ENCODE assay signal across 14 cellular contexts in the genomic region with DNA sequence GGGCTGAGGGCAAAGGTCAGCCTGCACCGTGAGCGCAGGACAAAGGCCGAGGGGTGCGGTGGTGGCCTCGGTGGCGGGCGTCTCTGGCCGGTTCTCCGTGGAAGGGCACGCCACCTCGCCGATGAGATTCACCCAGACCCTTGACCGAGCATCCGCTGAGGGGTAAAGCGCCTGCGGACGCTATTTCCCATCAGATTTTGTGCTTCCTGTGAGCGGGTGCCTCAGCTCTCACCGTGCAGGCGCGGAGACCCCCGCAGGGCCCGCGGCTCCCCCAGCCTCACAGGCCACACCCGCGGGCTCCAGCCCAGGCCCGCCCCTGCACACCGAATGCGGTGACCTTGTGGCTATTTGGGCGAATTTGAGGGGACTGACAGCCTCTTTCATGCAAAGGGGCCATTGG.
DNase-seq lines count a peak whose midpoint lies in the region; ATAC-seq and TF ChIP-seq lines count a peak whose summit lies in the region.
"Had no signal": no experiment of that assay in that cellular context is flagged by ENCODE, and none has a peak within 500 bp of the region (broad histone marks: within the 10 kb centered on the region; RNA-seq: fewer than 3 reads in every experiment).

No MANE protein-coding gene starts in this region.

- H3K4me1 ChIP-seq in H9 (ENCODE audit: insufficient read depth, low read length) = no peaks in the 10 kb centered on the region
- no peaks in the 10 kb centered on the region for H3K4me1 ChIP-seq in RWPE2 (ENCODE audit: insufficient read depth, poor library complexity, severe bottlenecking)
- H3K4me1 ChIP-seq: A549 had no signal

- H3K4me3 Mint-ChIP-seq in H9 (no peak overlapping the region), type B pancreatic cell (no peak overlapping the region)
- H3K4me3 Mint-ChIP-seq: CD14-positive monocyte; CD8-positive, alpha-beta T cell; GM23338 had no signal

- WGBS in H9 (ENCODE audit: extremely low coverage, insufficient read length, low lambda C conversion rate) = no CpG with 5 or more reads among the region's 30 CpGs

- no peak overlapping the region for H4K5ac ChIP-seq in H9 (ENCODE audit: insufficient read length, low read depth, low read length)

- no peaks in the 10 kb centered on the region for H3K79me1 ChIP-seq in H9 (ENCODE audit: insufficient read depth, low read depth, low read length, poor library complexity, severe bottlenecking)

- H3K9ac ChIP-seq in H9 (ENCODE audit: extremely low read depth, insufficient read length, low read length) = no peak overlapping the region

- peaks cover under 1 to 10% of the 10 kb centered on the region in 2 experiments; a peak in 2 of 4 replicates for H3K4me1 Mint-ChIP-seq in H9
- peaks cover 6% of the 10 kb centered on the region for H3K4me1 Mint-ChIP-seq in type B pancreatic cell (ENCODE audit: unreplicated experiment)
- H3K4me1 Mint-ChIP-seq: CD14-positive monocyte, GM23338 had no signal

- no peak overlapping the region for H3K4me2 ChIP-seq in H9 (ENCODE audit: insufficient read depth, insufficient read length, low read length)
- H3K4me2 ChIP-seq: A549, GM23338 had no signal

- H3K9me3 ChIP-seq in H9 (ENCODE audit: control insufficient read depth, low read depth, low read length) = no peaks in the 10 kb centered on the region
- H3K9me3 ChIP-seq in RWPE2 (ENCODE audit: severe bottlenecking) = no peaks in the 10 kb centered on the region
- H3K9me3 ChIP-seq: A549 had no signal

- no peaks in the 10 kb centered on the region for H3K23me2 ChIP-seq in H9 (ENCODE audit: insufficient read length, low read depth, low read length, poor library complexity, severe bottlenecking)

- no peak overlapping the region for H2BK12ac ChIP-seq in H9 (ENCODE audit: insufficient read length, low read depth, low read length)

- no peak overlapping the region for H3K14ac ChIP-seq in H9 (ENCODE audit: insufficient read depth, low read length)

- H4K20me1 ChIP-seq in H9 (ENCODE audit: control insufficient read depth, insufficient read depth, insufficient read length) = no peaks in the 10 kb centered on the region

- H3K27ac Mint-ChIP-seq in H9 = no peak overlapping the region
- no peak overlapping the region for H3K27ac Mint-ChIP-seq in type B pancreatic cell
- H3K27ac Mint-ChIP-seq: CD14-positive monocyte; CD8-positive, alpha-beta T cell had no signal

- no peaks in the 10 kb centered on the region for H3K36me3 ChIP-seq in RWPE2 (ENCODE audit: low read depth)

- H3K56ac ChIP-seq in H9 (ENCODE audit: insufficient read length, low read depth, low read length) = no peak overlapping the region

- H3K27ac ChIP-seq in H9 (ENCODE audit: insufficient read length, low read depth, low read length) (no peak overlapping the region), RWPE2 (ENCODE audit: poor library complexity, severe bottlenecking) (no peak overlapping the region)
- H3K27ac ChIP-seq: A549 had no signal

- H3K23ac ChIP-seq in H9 (ENCODE audit: insufficient read length, low read depth, low read length) = no peak overlapping the region

- H3K27me3 Mint-ChIP-seq in H9 (ENCODE audit: low read depth) (no peaks in the 10 kb centered on the region), type B pancreatic cell (peaks cover 7% of the 10 kb centered on the region)

- no peak for TF ChIP-seq CTCF in H9 (conservative IDR thresholded peaks at IDR 0.05)
- no peak for TF ChIP-seq CTCF in RWPE2 (IDR thresholded peaks at IDR 0.05; ENCODE audit: poor library complexity, severe bottlenecking)
- no peak for TF ChIP-seq CTCF in type B pancreatic cell (conservative IDR thresholded peaks at IDR 0.05)

- no peak overlapping the region for H3K4me3 ChIP-seq in RWPE2 (ENCODE audit: severe bottlenecking)
- H3K4me3 ChIP-seq: A549, GM23338 had no signal

- peak; percentile 12 for DNase-seq in H9
- peak; percentile 29 for DNase-seq in RWPE2 (ENCODE audit: low spot score)
- DNase-seq in mesenteric fat pad (ENCODE audit: low spot score) = peak; percentile 60
- peak; percentile 62 for DNase-seq in type B pancreatic cell (ENCODE audit: extremely low spot score, unreplicated experiment)
- DNase-seq in stimulated activated CD4-positive, alpha-beta T cell treated with anti-CD3 and anti-CD28 coated beads, Interleukin-4, amount 100 ng/mL, for 24 hours = no peak
- DNase-seq: CD8-positive, alpha-beta T cell; COR-L47; GF-D8; H7; IMR-90 had no signal

- no peak overlapping the region for H4K91ac ChIP-seq in H9 (ENCODE audit: insufficient read length, low read depth, low read length)

- ATAC-seq in RWPE2 (ENCODE audit: low read depth) (no peak), HG02852 (IDR thresholded peaks at IDR 0.05; ENCODE audit: unreplicated experiment) (no peak)
- ATAC-seq: A549; CD8-positive, alpha-beta T cell; GM23338 had no signal

- no peaks in the 10 kb centered on the region for H3K9me3 Mint-ChIP-seq in H9
- H3K9me3 Mint-ChIP-seq in type B pancreatic cell = no peaks in the 10 kb centered on the region
- H3K9me3 Mint-ChIP-seq: CD8-positive, alpha-beta T cell; GM23338 had no signal

- H2AFZ ChIP-seq in H9 (ENCODE audit: low read length) = no peak overlapping the region
- H2AFZ ChIP-seq: GM23338 had no signal

- no peak overlapping the region for H2BK20ac ChIP-seq in H9 (ENCODE audit: low read depth, low read length, poor library complexity, severe bottlenecking)

- no peak overlapping the region for H2AK5ac ChIP-seq in H9 (ENCODE audit: insufficient read length, low read length)

- no peak overlapping the region for H2BK5ac ChIP-seq in H9 (ENCODE audit: insufficient read length, low read length)

- H3K27me3 ChIP-seq in H9 (ENCODE audit: insufficient read depth, low read length) (no peaks in the 10 kb centered on the region), RWPE2 (ENCODE audit: insufficient read depth, poor library complexity, severe bottlenecking) (no peaks in the 10 kb centered on the region)

- H3K4ac ChIP-seq in H9 (ENCODE audit: low read depth, low read length) = no peak overlapping the region

- no peaks in the 10 kb centered on the region for H3K79me2 ChIP-seq in H9 (ENCODE audit: insufficient read depth, low read length)

- no peak overlapping the region for H3K18ac ChIP-seq in H9 (ENCODE audit: insufficient read length, low read depth, low read length)

- H3T11ph ChIP-seq in H9 (ENCODE audit: low read length) = no peak overlapping the region

- H2BK120ac ChIP-seq in H9 (ENCODE audit: low read depth, low read length, poor library complexity, severe bottlenecking) = no peak overlapping the region

- H4K8ac ChIP-seq in H9 (replicated peaks; ENCODE audit: insufficient read length, low read depth, low read length) = no peak overlapping the region

- H2BK15ac ChIP-seq in H9 (ENCODE audit: low read depth, low read length) = no peak overlapping the region

- H3K36me3 Mint-ChIP-seq in H9 (ENCODE audit: insufficient read depth in 1 of 3, low read depth in 3 of 3) (no peaks in the 10 kb centered on the region), type B pancreatic cell (no peaks in the 10 kb centered on the region)
- H3K36me3 Mint-ChIP-seq: CD14-positive monocyte; CD8-positive, alpha-beta T cell had no signal
